16 cellular contexts compared by ENCODE assay signal in genomic region chr1:187110351-187110750, GRCh38.
DNase-seq lines count a peak whose midpoint lies in the region; ATAC-seq and TF ChIP-seq lines count a peak whose summit lies in the region.
"Had no signal": no experiment of that assay in that cellular context is flagged by ENCODE, and none has a peak within 500 bp of the region (broad histone marks: within the 10 kb centered on the region; RNA-seq: fewer than 3 reads in every experiment).

No MANE protein-coding gene starts in this region.

- no peaks in the 10 kb centered on the region for H3K36me3 ChIP-seq in MM.1S (replicated peaks; ENCODE audit: insufficient read depth, low read length)
- H3K36me3 ChIP-seq: BE2C, HAP-1 had no signal

- no peak overlapping the region for H3K4me2 ChIP-seq in MM.1S (ENCODE audit: low read depth, low read length)

- no peak overlapping the region for H3K9ac ChIP-seq in MM.1S (ENCODE audit: low read length)
- H3K9ac ChIP-seq: GM23248 had no signal

- no peaks in the 10 kb centered on the region for H3F3A ChIP-seq in MM.1S (ENCODE audit: insufficient read depth, low read length)

- H3K36me3 Mint-ChIP-seq in MCF 10A (ENCODE audit: insufficient read depth, unreplicated experiment): no peaks in the 10 kb centered on the region
- H3K36me3 Mint-ChIP-seq: CD4-positive, CD25-positive, alpha-beta regulatory T cell; CD8-positive, alpha-beta memory T cell had no signal

- H3K4me3 Mint-ChIP-seq in MCF 10A (ENCODE audit: unreplicated experiment): no peak overlapping the region
- H3K4me3 Mint-ChIP-seq: CD4-positive, CD25-positive, alpha-beta regulatory T cell; CD8-positive, alpha-beta memory T cell had no signal

- no peak overlapping the region for H3K27ac ChIP-seq in MM.1S (ENCODE audit: low read length)
- H3K27ac ChIP-seq: GM23248 had no signal

- POLR2A ChIA-PET in MCF 10A (lab: Yijun Ruan, JAX): interaction anchor here (0.7 kb wide), 1 partner anchor 121 kb away, joined by 3 read pairs; no protein-coding TSS in a partner anchor

- no peaks in the 10 kb centered on the region for H3K9me3 Mint-ChIP-seq in MCF 10A (ENCODE audit: unreplicated experiment)

- intact Hi-C loops in MCF 10A (cut with micrococcal nuclease): no loop called here

- H3K27me3 ChIP-seq in MM.1S (replicated peaks; ENCODE audit: insufficient read depth, low read length): no peaks in the 10 kb centered on the region
- H3K27me3 ChIP-seq: BE2C had no signal

- no TSS peak for BruUV-seq in MCF 10A (replicated peaks; lab: Mats Ljungman, UMichigan)

- ATAC-seq in GM18870 (IDR thresholded peaks at IDR 0.05; ENCODE audit: unreplicated experiment) (peak; percentile 43), HG03066 (IDR thresholded peaks at IDR 0.05; ENCODE audit: low read depth, unreplicated experiment) (peak; percentile 63), GM18520 (IDR thresholded peaks at IDR 0.05; ENCODE audit: unreplicated experiment) (no peak), GM18907 (IDR thresholded peaks at IDR 0.05; ENCODE audit: unreplicated experiment) (no peak)

- TF ChIP-seq CTCF in MM.1S (IDR thresholded peaks at IDR 0.05; ENCODE audit: low read length) (no peak), MCF 10A (IDR thresholded peaks at IDR 0.05; ENCODE audit: unreplicated experiment) (no peak), foreskin fibroblast (IDR thresholded peaks at IDR 0.05; ENCODE audit: low read depth, low read length) (no peak)

- CTCF ChIA-PET in MCF 10A (lab: Yijun Ruan, JAX): interaction anchor here (0.6 kb wide), 2 partner anchors 83 to 818 kb away, joined by 3 read pairs; no protein-coding TSS in a partner anchor

- H3K27me3 Mint-ChIP-seq in MCF 10A (ENCODE audit: insufficient read depth, unreplicated experiment): no peaks in the 10 kb centered on the region
- H3K27me3 Mint-ChIP-seq: CD4-positive, CD25-positive, alpha-beta regulatory T cell had no signal

- no peak overlapping the region for H2AFZ ChIP-seq in MM.1S (ENCODE audit: low read length)
- H2AFZ ChIP-seq: GM23248 had no signal

- H3K4me3 ChIP-seq in MM.1S (ENCODE audit: low read length): no peak overlapping the region
- no peak overlapping the region for H3K4me3 ChIP-seq in foreskin fibroblast (ENCODE audit: low read depth in 1 of 2, low read length in 2 of 2)
- H3K4me3 ChIP-seq: GM23248, HAP-1 had no signal

- no peaks in the 10 kb centered on the region for H4K20me1 ChIP-seq in MM.1S (ENCODE audit: insufficient read depth, low read length)

- 0 out of 2 replicates have a peak, but pooled peaks cover 7% of the 10 kb centered on the region for H3K4me1 ChIP-seq in MM.1S (ENCODE audit: low read length)
- H3K4me1 ChIP-seq: HAP-1 had no signal

- H3K9me2 ChIP-seq in MM.1S (replicated peaks; ENCODE audit: insufficient read depth, low read length): no peaks in the 10 kb centered on the region

- DNase-seq in MM.1S (peak; percentile 20), MCF 10A (ENCODE audit: unreplicated experiment) (no peak), foreskin fibroblast (no peak)
- DNase-seq: ACHN; BE2C; C1 segment of cervical spinal cord; CD4-positive, CD25-positive, alpha-beta regulatory T cell; CD8-positive, alpha-beta memory T cell; COR-L47; GM23248; KG1 had no signal

- H3K79me2 ChIP-seq in MM.1S (ENCODE audit: low read length): no peaks in the 10 kb centered on the region

- H3K4me1 Mint-ChIP-seq in MCF 10A (ENCODE audit: insufficient read depth, unreplicated experiment): no peaks in the 10 kb centered on the region
- H3K4me1 Mint-ChIP-seq: CD8-positive, alpha-beta memory T cell had no signal

- no peak overlapping the region for H3K27ac Mint-ChIP-seq in MCF 10A (ENCODE audit: low read depth, unreplicated experiment)
- H3K27ac Mint-ChIP-seq: CD4-positive, CD25-positive, alpha-beta regulatory T cell; CD8-positive, alpha-beta memory T cell had no signal

- no peaks in the 10 kb centered on the region for H3K9me3 ChIP-seq in MM.1S (replicated peaks; ENCODE audit: insufficient read depth, low read length)
- H3K9me3 ChIP-seq: BE2C, HAP-1 had no signal

Comparison
In these comparisons a context has a peak if more than half of its experiments do, and no peak if none do; other contexts are left out.
1. ATAC-seq: peak in GM18870 (single experiment) and HG03066 (single experiment); none in GM18520 (single experiment) and GM18907 (single experiment).